In genomic region chr14:24171422-24172260, GRCh38 we compare ENCODE assay signal across 1 cellular context.
TF ChIP-seq lines count a peak whose summit lies in the region.

TSS of gene REC8 (plus strand) at chr14:24172080. CDS start at chr14:24172553, 473 bp downstream.

TF ChIP-seq in HepG2, 621 proteins besides CTCF, POLR2A, EP300 and RAD21:
- TF ChIP-seq WIZ (CRISPR knock-in tag; IDR thresholded peaks at IDR 0.05), result no peak
- TF ChIP-seq PCBP1 (IDR thresholded peaks at IDR 0.05; ENCODE audit: borderline replicate concordance, low read depth, low read length), result peak; percentile 48; the same call in 1 of the 2 replicates
- TF ChIP-seq HNRNPLL (IDR thresholded peaks at IDR 0.05; ENCODE audit: low read depth, low read length, poor library complexity, severe bottlenecking), result peak; percentile 37
- no peak for TF ChIP-seq HNF1A (IDR thresholded peaks at IDR 0.05; ENCODE audit: low read depth)
- no peak for TF ChIP-seq HNF1A (CRISPR knock-in tag; IDR thresholded peaks at IDR 0.05; ENCODE audit: borderline replicate concordance)
- TF ChIP-seq, protein P1, sequence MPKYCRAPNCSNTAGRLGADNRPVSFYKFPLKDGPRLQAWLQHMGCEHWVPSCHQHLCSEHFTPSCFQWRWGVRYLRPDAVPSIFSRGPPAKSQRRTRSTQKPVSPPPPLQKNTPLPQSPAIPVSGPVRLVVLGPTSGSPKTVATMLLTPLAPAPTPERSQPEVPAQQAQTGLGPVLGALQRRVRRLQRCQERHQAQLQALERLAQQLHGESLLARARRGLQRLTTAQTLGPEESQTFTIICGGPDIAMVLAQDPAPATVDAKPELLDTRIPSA (CRISPR knock-in tag; IDR thresholded peaks at IDR 0.05; ENCODE audit: borderline replicate concordance), result no peak
- TF ChIP-seq AGO1 (IDR thresholded peaks at IDR 0.05; ENCODE audit: low read depth, low read length, poor library complexity, severe bottlenecking), result peak; percentile 66
- no peak for TF ChIP-seq PPARG (CRISPR knock-in tag; conservative IDR thresholded peaks at IDR 0.05)
- TF ChIP-seq DNMT1 (CRISPR knock-in tag; IDR thresholded peaks at IDR 0.05), result 0 out of 2 replicates have a peak, but pooled peaks have one; percentile 24
- TF ChIP-seq HIVEP1 (CRISPR knock-in tag; IDR thresholded peaks at IDR 0.05), result peak; percentile 44; the same call in 1 of the 2 replicates
- TF ChIP-seq ZGPAT (CRISPR knock-in tag; IDR thresholded peaks at IDR 0.05), result no peak
- no peak for TF ChIP-seq HOXA7 (CRISPR knock-in tag; IDR thresholded peaks at IDR 0.05)
- peak; percentile 64 for TF ChIP-seq RBFOX2 (IDR thresholded peaks at IDR 0.05; ENCODE audit: low read depth, low read length)
- TF ChIP-seq MTA1 (CRISPR knock-in tag; IDR thresholded peaks at IDR 0.05; ENCODE audit: borderline replicate concordance), result peak; percentile 47; the same call in 1 of the 2 replicates
- TF ChIP-seq BCL3 (CRISPR knock-in tag; IDR thresholded peaks at IDR 0.05), result no peak
- TF ChIP-seq, protein P2, sequence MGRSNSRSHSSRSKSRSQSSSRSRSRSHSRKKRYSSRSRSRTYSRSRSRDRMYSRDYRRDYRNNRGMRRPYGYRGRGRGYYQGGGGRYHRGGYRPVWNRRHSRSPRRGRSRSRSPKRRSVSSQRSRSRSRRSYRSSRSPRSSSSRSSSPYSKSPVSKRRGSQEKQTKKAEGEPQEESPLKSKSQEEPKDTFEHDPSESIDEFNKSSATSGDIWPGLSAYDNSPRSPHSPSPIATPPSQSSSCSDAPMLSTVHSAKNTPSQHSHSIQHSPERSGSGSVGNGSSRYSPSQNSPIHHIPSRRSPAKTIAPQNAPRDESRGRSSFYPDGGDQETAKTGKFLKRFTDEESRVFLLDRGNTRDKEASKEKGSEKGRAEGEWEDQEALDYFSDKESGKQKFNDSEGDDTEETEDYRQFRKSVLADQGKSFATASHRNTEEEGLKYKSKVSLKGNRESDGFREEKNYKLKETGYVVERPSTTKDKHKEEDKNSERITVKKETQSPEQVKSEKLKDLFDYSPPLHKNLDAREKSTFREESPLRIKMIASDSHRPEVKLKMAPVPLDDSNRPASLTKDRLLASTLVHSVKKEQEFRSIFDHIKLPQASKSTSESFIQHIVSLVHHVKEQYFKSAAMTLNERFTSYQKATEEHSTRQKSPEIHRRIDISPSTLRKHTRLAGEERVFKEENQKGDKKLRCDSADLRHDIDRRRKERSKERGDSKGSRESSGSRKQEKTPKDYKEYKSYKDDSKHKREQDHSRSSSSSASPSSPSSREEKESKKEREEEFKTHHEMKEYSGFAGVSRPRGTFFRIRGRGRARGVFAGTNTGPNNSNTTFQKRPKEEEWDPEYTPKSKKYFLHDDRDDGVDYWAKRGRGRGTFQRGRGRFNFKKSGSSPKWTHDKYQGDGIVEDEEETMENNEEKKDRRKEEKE (IDR thresholded peaks at IDR 0.05), result no peak
- TF ChIP-seq FOXC1 (CRISPR knock-in tag; IDR thresholded peaks at IDR 0.05; ENCODE audit: borderline replicate concordance), result no peak
- TF ChIP-seq KDM5B (CRISPR knock-in tag; IDR thresholded peaks at IDR 0.05; ENCODE audit: borderline replicate concordance), result 0 out of 2 replicates have a peak, but pooled peaks have one; percentile 33
- peak; percentile 50; the same call in 1 of the 2 replicates for TF ChIP-seq ZNF572 (CRISPR knock-in tag; IDR thresholded peaks at IDR 0.05)
- TF ChIP-seq, protein P3, sequence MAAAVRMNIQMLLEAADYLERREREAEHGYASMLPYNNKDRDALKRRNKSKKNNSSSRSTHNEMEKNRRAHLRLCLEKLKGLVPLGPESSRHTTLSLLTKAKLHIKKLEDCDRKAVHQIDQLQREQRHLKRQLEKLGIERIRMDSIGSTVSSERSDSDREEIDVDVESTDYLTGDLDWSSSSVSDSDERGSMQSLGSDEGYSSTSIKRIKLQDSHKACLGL (CRISPR knock-in tag; IDR thresholded peaks at IDR 0.05), result 0 out of 2 replicates have a peak, but pooled peaks have one; percentile 33
- TF ChIP-seq, protein P4, sequence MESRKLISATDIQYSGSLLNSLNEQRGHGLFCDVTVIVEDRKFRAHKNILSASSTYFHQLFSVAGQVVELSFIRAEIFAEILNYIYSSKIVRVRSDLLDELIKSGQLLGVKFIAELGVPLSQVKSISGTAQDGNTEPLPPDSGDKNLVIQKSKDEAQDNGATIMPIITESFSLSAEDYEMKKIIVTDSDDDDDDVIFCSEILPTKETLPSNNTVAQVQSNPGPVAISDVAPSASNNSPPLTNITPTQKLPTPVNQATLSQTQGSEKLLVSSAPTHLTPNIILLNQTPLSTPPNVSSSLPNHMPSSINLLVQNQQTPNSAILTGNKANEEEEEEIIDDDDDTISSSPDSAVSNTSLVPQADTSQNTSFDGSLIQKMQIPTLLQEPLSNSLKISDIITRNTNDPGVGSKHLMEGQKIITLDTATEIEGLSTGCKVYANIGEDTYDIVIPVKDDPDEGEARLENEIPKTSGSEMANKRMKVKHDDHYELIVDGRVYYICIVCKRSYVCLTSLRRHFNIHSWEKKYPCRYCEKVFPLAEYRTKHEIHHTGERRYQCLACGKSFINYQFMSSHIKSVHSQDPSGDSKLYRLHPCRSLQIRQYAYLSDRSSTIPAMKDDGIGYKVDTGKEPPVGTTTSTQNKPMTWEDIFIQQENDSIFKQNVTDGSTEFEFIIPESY (CRISPR knock-in tag; IDR thresholded peaks at IDR 0.05), result peak; percentile 2; the same call in 1 of the 2 replicates
- TF ChIP-seq AGO2 (optimal IDR thresholded peaks at IDR 0.05; ENCODE audit: low read depth, low read length), result peak; percentile 95
